ENCODE assay signal across 8 cellular contexts in genomic region chr2:183123959-183124221, GRCh38. TPM values are rescaled to one million over a fixed set of nuclear protein-coding genes. Genes with fewer than 3 reads are reported as not detected.
DNase-seq lines count a peak whose midpoint lies in the region; ATAC-seq and TF ChIP-seq lines count a peak whose summit lies in the region.

No MANE protein-coding gene starts in this region.

- TF ChIP-seq CTCF in stomach (IDR thresholded peaks at IDR 0.05), result no peak

- H3K27me3 Mint-ChIP-seq in activated naive CD4-positive, alpha-beta T cell treated with anti-CD3 and anti-CD28 coated beads for 36 hours (ENCODE audit: low read depth), result peaks cover 8% of the 10 kb centered on the region
- peaks cover 8% of the 10 kb centered on the region for H3K27me3 Mint-ChIP-seq in activated CD8-positive, alpha-beta T cell treated with anti-CD3 and anti-CD28 coated beads, Interleukin-2, amount 10 ng/mL, durations not matched to agents 7 days and 5 days (ENCODE audit: low read depth)

- TF ChIP-seq POLR2A in stomach (IDR thresholded peaks at IDR 0.05), result no peak

- H3K36me3 ChIP-seq in iPS DF 6.9 (ENCODE audit: control insufficient read depth, insufficient read depth, low read length) (no peaks in the 10 kb centered on the region), stomach (peaks cover 0 to 7% (median 5%) of the 10 kb centered on the region in 4 donors)

- H3K4me1 ChIP-seq in iPS DF 6.9 (ENCODE audit: control insufficient read depth, insufficient read depth, low read length) (no peaks in the 10 kb centered on the region), stomach (peaks cover 11 to 33% (median 21%) of the 10 kb centered on the region in 4 donors)

- H3K4me3 ChIP-seq in iPS DF 6.9 (ENCODE audit: low read length) (peak overlapping the region; percentile 90; the same call in 1 of the 2 replicates), stomach (peak overlapping the region; percentile 71 to 97 (median 86))

- H3K4me3 Mint-ChIP-seq in activated naive CD4-positive, alpha-beta T cell treated with anti-CD3 and anti-CD28 coated beads for 36 hours, result peak overlapping the region; percentile 93
- H3K4me3 Mint-ChIP-seq in activated CD8-positive, alpha-beta T cell treated with anti-CD3 and anti-CD28 coated beads, Interleukin-2, amount 10 ng/mL, durations not matched to agents 7 days and 5 days, result peak overlapping the region; percentile 94

- peak; percentile 16 for ATAC-seq in HG03060 (IDR thresholded peaks at IDR 0.05; ENCODE audit: low read depth, unreplicated experiment)
- peak; percentile 37 for ATAC-seq in activated CD8-positive, alpha-beta T cell treated with anti-CD3 and anti-CD28 coated beads, Interleukin-2, amount 10 ng/mL, durations not matched to agents 7 days and 5 days

- peaks cover 28% of the 10 kb centered on the region for H3K4me1 Mint-ChIP-seq in activated naive CD4-positive, alpha-beta T cell treated with anti-CD3 and anti-CD28 coated beads for 36 hours (ENCODE audit: low read depth)
- H3K4me1 Mint-ChIP-seq in activated CD8-positive, alpha-beta T cell treated with anti-CD3 and anti-CD28 coated beads, Interleukin-2, amount 10 ng/mL, durations not matched to agents 7 days and 5 days (ENCODE audit: low read depth), result peaks cover 31% of the 10 kb centered on the region

- H3K36me3 Mint-ChIP-seq in activated naive CD4-positive, alpha-beta T cell treated with anti-CD3 and anti-CD28 coated beads for 36 hours (ENCODE audit: low read depth), result peaks cover 7% of the 10 kb centered on the region
- peaks cover 5% of the 10 kb centered on the region for H3K36me3 Mint-ChIP-seq in activated CD8-positive, alpha-beta T cell treated with anti-CD3 and anti-CD28 coated beads, Interleukin-2, amount 10 ng/mL, durations not matched to agents 7 days and 5 days (ENCODE audit: low read depth)

- DNase-seq in activated naive CD4-positive, alpha-beta T cell treated with anti-CD3 and anti-CD28 coated beads for 36 hours, result no peak
- DNase-seq in activated naive CD4-positive, alpha-beta T cell treated with anti-CD3 and anti-CD28 coated beads, Interleukin-2, amount 50 U/mL, for 16 hours, result no peak
- DNase-seq in activated CD8-positive, alpha-beta T cell treated with anti-CD3 and anti-CD28 coated beads, Interleukin-2, amount 10 ng/mL, durations not matched to agents 7 days and 5 days, result no peak
- DNase-seq in iPS DF 6.9 (ENCODE audit: low read depth, low spot score), result no peak
- DNase-seq in stomach, result no peak
- no peak for DNase-seq in NCI-H1105 treated with DMSO at 0.1 percent for 48 hours (lab: John Stamatoyannopoulos, UW)
- no peak for DNase-seq in stimulated activated CD4-positive, alpha-beta T cell treated with anti-CD3 and anti-CD28 coated beads, Interleukin-15, amount 100 ng/mL, for 24 hours

- H3K9me3 Mint-ChIP-seq in activated naive CD4-positive, alpha-beta T cell treated with anti-CD3 and anti-CD28 coated beads for 36 hours, result no peaks in the 10 kb centered on the region
- H3K9me3 Mint-ChIP-seq in activated CD8-positive, alpha-beta T cell treated with anti-CD3 and anti-CD28 coated beads, Interleukin-2, amount 10 ng/mL, durations not matched to agents 7 days and 5 days (ENCODE audit: insufficient read depth), result no peaks in the 10 kb centered on the region

- H3K9me3 ChIP-seq in iPS DF 6.9 (ENCODE audit: control insufficient read depth, insufficient read depth, low read length) (no peaks in the 10 kb centered on the region), stomach (no peaks in the 10 kb centered on the region)

- POLR2A ChIA-PET in activated CD8-positive, alpha-beta T cell treated with anti-CD3 and anti-CD28 coated beads, Interleukin-2, amount 10 ng/mL, durations not matched to agents 7 days and 5 days (lab: Charles Lee), result no interaction called here

- CTCF ChIA-PET in activated naive CD4-positive, alpha-beta T cell treated with anti-CD3 and anti-CD28 coated beads for 36 hours (lab: Charles Lee), result interaction anchor here (0.7 kb wide), 1 partner anchor 9 kb away, joined by 3 read pairs; no protein-coding TSS in a partner anchor
- CTCF ChIA-PET in activated CD8-positive, alpha-beta T cell treated with anti-CD3 and anti-CD28 coated beads, Interleukin-2, amount 10 ng/mL, durations not matched to agents 7 days and 5 days (lab: Charles Lee), result interaction anchor here (1.5 kb wide), 1 partner anchor 45 kb away, joined by 6 read pairs; the partner anchor contains the start of gene DUSP19

- no peak overlapping the region for H3K27ac ChIP-seq in iPS DF 6.9 (ENCODE audit: low read length)
- peak overlapping the region; percentile 83 to 92 (median 91) for H3K27ac ChIP-seq in stomach

- peak overlapping the region; percentile 95 for H3K27ac Mint-ChIP-seq in activated naive CD4-positive, alpha-beta T cell treated with anti-CD3 and anti-CD28 coated beads for 36 hours
- H3K27ac Mint-ChIP-seq in activated CD8-positive, alpha-beta T cell treated with anti-CD3 and anti-CD28 coated beads, Interleukin-2, amount 10 ng/mL, durations not matched to agents 7 days and 5 days, result peak overlapping the region; percentile 99

- no peak for TF ChIP-seq EP300 in stomach (IDR thresholded peaks at IDR 0.05)

- no CpG with 5 or more reads among the region's 7 CpGs for WGBS in iPS DF 6.9 (ENCODE audit: insufficient coverage, insufficient read length)
- WGBS in stomach, 5 donors, result 0 to 2% (median 1%) methylated on average over 7 of the region's 7 CpGs

- H3K27me3 ChIP-seq in iPS DF 6.9 (ENCODE audit: control insufficient read depth, insufficient read depth, low read length), result no peaks in the 10 kb centered on the region
- H3K27me3 ChIP-seq in stomach, result no peaks in the 10 kb centered on the region

- intact Hi-C loops in activated naive CD4-positive, alpha-beta T cell treated with anti-CD3 and anti-CD28 coated beads for 36 hours (cut with micrococcal nuclease), result loop anchor here (1.0 kb wide), 3 partner anchors 46 to 408 kb away; partner anchors contain the start of genes DNAJC10, DUSP19 and NCKAP1
- intact Hi-C loops in stomach (cut with DNase I; ENCODE audit: low total_unique reads), result no loop called here

RNA-seq across cellular contexts. Expression of gene NUP35, which starts 0.4 kb away (rescaled TPM):
- total RNA-seq in activated naive CD4-positive, alpha-beta T cell treated with anti-CD3 and anti-CD28 coated beads for 36 hours, result 10 to 100 TPM; 25.6 to 28.8 TPM
- total RNA-seq in activated CD8-positive, alpha-beta T cell treated with anti-CD3 and anti-CD28 coated beads, Interleukin-2, amount 10 ng/mL, durations not matched to agents 7 days and 5 days, result 10 to 100 TPM; 18.8 to 21.3 TPM
- 10 to 100 TPM in 4 of 5 donors, 1 to 10 TPM in 1; 1.4 to 59.5 (median 43.3) TPM for total RNA-seq in stomach
- 10 to 100 TPM in 2 of 3 donors, 1 to 10 TPM in 1; 8.0 to 11.3 (median 10.5) TPM for polyA plus RNA-seq in stomach

RNA-seq across cellular contexts. Expression of gene DUSP19, which starts 45.3 kb away (rescaled TPM):
- 1 to 10 TPM; 5.0 to 6.0 TPM for total RNA-seq in activated naive CD4-positive, alpha-beta T cell treated with anti-CD3 and anti-CD28 coated beads for 36 hours
- total RNA-seq in activated CD8-positive, alpha-beta T cell treated with anti-CD3 and anti-CD28 coated beads, Interleukin-2, amount 10 ng/mL, durations not matched to agents 7 days and 5 days, result under 1 TPM; 0.39 to 0.68 TPM
- total RNA-seq in stomach, result 10 to 100 TPM in 1 of 5 donors, 1 to 10 TPM in 3, not detected in 1; 3.5 to 19.6 (median 4.9) TPM
- 1 to 10 TPM; 1.1 to 4.3 (median 1.7) TPM for polyA plus RNA-seq in stomach
